ENCODE assay signal across 19 cellular contexts in the genomic region with DNA sequence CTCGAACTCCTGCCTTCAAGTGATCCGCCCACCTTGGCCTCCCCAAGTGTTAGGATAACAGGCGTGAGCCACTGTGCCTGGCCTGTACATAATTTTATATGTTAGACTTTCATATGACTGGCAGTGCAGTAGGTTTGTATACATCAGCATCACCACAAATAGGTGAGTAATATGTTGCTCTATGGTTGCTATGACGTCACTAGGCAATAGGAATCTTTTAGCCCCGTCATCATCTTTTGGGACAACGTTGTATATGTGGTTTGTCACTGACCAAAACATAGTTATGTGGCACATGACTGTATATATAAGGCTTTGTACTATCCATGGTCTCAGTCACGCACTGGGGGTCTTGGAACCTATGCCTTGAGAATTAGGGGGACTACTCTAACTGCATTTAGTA.
"Had no signal": no experiment of that assay in that cellular context is flagged by ENCODE, and none has a peak within 500 bp of the region (broad histone marks: within the 10 kb centered on the region; RNA-seq: fewer than 3 reads in every experiment).

No MANE protein-coding gene starts in this region.

- H3K27me3 ChIP-seq: dorsolateral prefrontal cortex, gastrocnemius medialis, ovary, spleen, testis, tibial artery had no signal

- H3K36me3 ChIP-seq: gastrocnemius medialis, lower lobe of right lung, ovary, spleen, tibial artery had no signal

- ATAC-seq: gastrocnemius medialis; left ventricle myocardium superior; lower lobe of right lung; naive thymus-derived CD8-positive, alpha-beta T cell; psoas muscle; right cardiac atrium had no signal

- H3K4me1 ChIP-seq: gastrocnemius medialis, lower lobe of right lung, psoas muscle, spleen, testis, tibial artery had no signal

- H3K27ac ChIP-seq: dorsolateral prefrontal cortex, gastrocnemius medialis, lower lobe of right lung, ovary, psoas muscle, skin epidermis, spleen, testis, tibial artery had no signal

- H3K9me3 ChIP-seq: gastrocnemius medialis, ovary, psoas muscle, testis had no signal

- H3K4me3 ChIP-seq: dorsolateral prefrontal cortex, gastrocnemius medialis, lower lobe of right lung, ovary, psoas muscle, skin epidermis, spleen, testis, tibial artery had no signal

- DNase-seq: dorsolateral prefrontal cortex; effector CD4-positive, alpha-beta T cell; gastrocnemius medialis; head of caudate nucleus; left ventricle myocardium superior; lower lobe of right lung; naive thymus-derived CD8-positive, alpha-beta T cell; nephron progenitor cell; nucleus accumbens; ovary; posterior cingulate gyrus; psoas muscle; right cardiac atrium; spleen; stimulated activated naive CD4-positive, alpha-beta T cell treated with Interleukin-2 at 50 U/mL for 16 hours; substantia nigra; testis; tibial artery had no signal
